ENCODE assay signal across 8 cellular contexts in genomic region chr11:79100093-79100704, GRCh38.
DNase-seq lines count a peak whose midpoint lies in the region; ATAC-seq and TF ChIP-seq lines count a peak whose summit lies in the region.

No MANE protein-coding gene starts in this region.

- H3K36me3 ChIP-seq in fibroblast of lung (ENCODE audit: control insufficient read depth, insufficient read depth, low read length) (no peaks in the 10 kb centered on the region), ovary (no peaks in the 10 kb centered on the region)

- CTCF ChIA-PET in activated CD8-positive, alpha-beta memory T cell treated with anti-CD3 and anti-CD28 coated beads, Interleukin-2, amount 10 ng/mL, durations not matched to agents 7 days and 5 days (lab: Charles Lee): interaction anchor here (0.8 to 2.5 kb wide), 8 partner anchors 9 to 454 kb away, joined by 3 to 30 read pairs (median 4); no protein-coding TSS in a partner anchor

- H3K4me2 ChIP-seq in fibroblast of lung (ENCODE audit: extremely low read depth, insufficient read depth, low read length): no peak overlapping the region

- H3K27ac Mint-ChIP-seq in activated CD8-positive, alpha-beta memory T cell treated with anti-CD3 and anti-CD28 coated beads, Interleukin-2, amount 10 ng/mL, durations not matched to agents 7 days and 5 days: no peak overlapping the region
- H3K27ac Mint-ChIP-seq in T-helper 17 cell: no peak overlapping the region

- no peaks in the 10 kb centered on the region for H3K36me3 Mint-ChIP-seq in activated CD8-positive, alpha-beta memory T cell treated with anti-CD3 and anti-CD28 coated beads, Interleukin-2, amount 10 ng/mL, durations not matched to agents 7 days and 5 days
- H3K36me3 Mint-ChIP-seq in T-helper 17 cell (ENCODE audit: low read depth): no peaks in the 10 kb centered on the region

- H2AFZ ChIP-seq in fibroblast of lung (ENCODE audit: low read length): no peak overlapping the region

- H3K79me2 ChIP-seq in fibroblast of lung (ENCODE audit: control insufficient read depth, insufficient read depth, low read length): no peaks in the 10 kb centered on the region

- no peaks in the 10 kb centered on the region for H3K9me3 ChIP-seq in T-helper 17 cell (ENCODE audit: control insufficient read depth, low read length, poor library complexity, severe bottlenecking)
- no peaks in the 10 kb centered on the region for H3K9me3 ChIP-seq in fibroblast of lung (ENCODE audit: control insufficient read depth, insufficient read depth, low read depth, low read length)
- no peaks in the 10 kb centered on the region for H3K9me3 ChIP-seq in ovary

- no peaks in the 10 kb centered on the region for H3K27me3 ChIP-seq in fibroblast of lung (ENCODE audit: control insufficient read depth, insufficient read depth, low read length)
- no peaks in the 10 kb centered on the region for H3K27me3 ChIP-seq in ovary

- H3K9ac ChIP-seq in fibroblast of lung (ENCODE audit: insufficient read depth, low read length): no peak overlapping the region

- 61 to 67% (median 66%) methylated on average over 9 of the region's 9 CpGs for WGBS in ovary, 3 donors

- intact Hi-C loops in ovary (cut with DNase I): no loop called here

- peak; percentile 68 for ATAC-seq in activated CD8-positive, alpha-beta memory T cell treated with anti-CD3 and anti-CD28 coated beads, Interleukin-2, amount 10 ng/mL, durations not matched to agents 7 days and 5 days
- ATAC-seq in GM21526 (IDR thresholded peaks at IDR 0.05; ENCODE audit: low FRiP score, unreplicated experiment) (peak; percentile 87), T-helper 17 cell (peak; percentile 66), GM18873 (IDR thresholded peaks at IDR 0.05; ENCODE audit: low FRiP score, unreplicated experiment) (no peak)

- H3K27me3 Mint-ChIP-seq in activated CD8-positive, alpha-beta memory T cell treated with anti-CD3 and anti-CD28 coated beads, Interleukin-2, amount 10 ng/mL, durations not matched to agents 7 days and 5 days: peaks cover 3% of the 10 kb centered on the region
- peaks cover 38% of the 10 kb centered on the region for H3K27me3 Mint-ChIP-seq in T-helper 17 cell

- H3K4me1 Mint-ChIP-seq in activated CD8-positive, alpha-beta memory T cell treated with anti-CD3 and anti-CD28 coated beads, Interleukin-2, amount 10 ng/mL, durations not matched to agents 7 days and 5 days: no peaks in the 10 kb centered on the region
- peaks cover 2% of the 10 kb centered on the region for H3K4me1 Mint-ChIP-seq in T-helper 17 cell

- no peak for TF ChIP-seq POLR2A in ovary (IDR thresholded peaks at IDR 0.05)

- H3K4me1 ChIP-seq in fibroblast of lung (ENCODE audit: control insufficient read depth, extremely low read depth, insufficient read depth, low read length) (no peaks in the 10 kb centered on the region), ovary (ENCODE audit: insufficient read depth) (peaks cover 25% of the 10 kb centered on the region)

- no peaks in the 10 kb centered on the region for H4K20me1 ChIP-seq in fibroblast of lung (ENCODE audit: control insufficient read depth, extremely low read depth, insufficient read depth, low read length)

- no peaks in the 10 kb centered on the region for H3K9me3 Mint-ChIP-seq in activated CD8-positive, alpha-beta memory T cell treated with anti-CD3 and anti-CD28 coated beads, Interleukin-2, amount 10 ng/mL, durations not matched to agents 7 days and 5 days (ENCODE audit: low read depth)

- TF ChIP-seq CTCF in fibroblast of lung (conservative IDR thresholded peaks at IDR 0.05 in 1 of 2, IDR thresholded peaks at IDR 0.05 in 1 of 2; ENCODE audit: low read depth in 1 of 2, low read length in 2 of 2): peak; percentile 66 to 93
- TF ChIP-seq CTCF in ovary (IDR thresholded peaks at IDR 0.05): peak in 2 of 3 donors; percentile 34 to 46

- H3K27ac ChIP-seq in fibroblast of lung (ENCODE audit: insufficient read depth, low read length) (no peak overlapping the region), ovary (no peak overlapping the region)

- H3K4me3 ChIP-seq in fibroblast of lung (replicated peaks in 1 of 4; ENCODE audit: control extremely low read depth in 1 of 4, insufficient read depth in 1 of 4, low read depth in 3 of 4, low read length in 4 of 4) (no peak overlapping the region), ovary (no peak overlapping the region)

- DNase-seq in activated CD8-positive, alpha-beta memory T cell treated with anti-CD3 and anti-CD28 coated beads, Interleukin-2, amount 10 ng/mL, durations not matched to agents 7 days and 5 days: peak; percentile 52
- no peak for DNase-seq in activated CD8-positive, alpha-beta memory T cell treated with anti-CD3 and anti-CD28 coated beads, Interleukin-2, amount 50 U/mL, for 4 hours
- DNase-seq in HuH-7.5 (ENCODE audit: low spot score) (peak; percentile 66), T-helper 17 cell (no peak), fibroblast of lung (ENCODE audit: low read depth in 2 of 2) (peak; percentile 51 to 66), ovary (peak in 1 of 5 donors; percentile 46)

- no peak overlapping the region for H3K4me3 Mint-ChIP-seq in activated CD8-positive, alpha-beta memory T cell treated with anti-CD3 and anti-CD28 coated beads, Interleukin-2, amount 10 ng/mL, durations not matched to agents 7 days and 5 days
- H3K4me3 Mint-ChIP-seq in T-helper 17 cell: no peak overlapping the region

- no peak for TF ChIP-seq EP300 in ovary (IDR thresholded peaks at IDR 0.05)

Comparison
In these comparisons a context has a peak if more than half of its experiments do, and no peak if none do; other contexts are left out.
1. DNase-seq: peak in activated CD8-positive, alpha-beta memory T cell treated with anti-CD3 and anti-CD28 coated beads, Interleukin-2, amount 10 ng/mL, durations not matched to agents 7 days and 5 days (single experiment), HuH-7.5 (single experiment) and fibroblast of lung (2 of 2); none in activated CD8-positive, alpha-beta memory T cell treated with anti-CD3 and anti-CD28 coated beads, Interleukin-2, amount 50 U/mL, for 4 hours (single experiment) and T-helper 17 cell (0 of 3).